In the genomic region with DNA sequence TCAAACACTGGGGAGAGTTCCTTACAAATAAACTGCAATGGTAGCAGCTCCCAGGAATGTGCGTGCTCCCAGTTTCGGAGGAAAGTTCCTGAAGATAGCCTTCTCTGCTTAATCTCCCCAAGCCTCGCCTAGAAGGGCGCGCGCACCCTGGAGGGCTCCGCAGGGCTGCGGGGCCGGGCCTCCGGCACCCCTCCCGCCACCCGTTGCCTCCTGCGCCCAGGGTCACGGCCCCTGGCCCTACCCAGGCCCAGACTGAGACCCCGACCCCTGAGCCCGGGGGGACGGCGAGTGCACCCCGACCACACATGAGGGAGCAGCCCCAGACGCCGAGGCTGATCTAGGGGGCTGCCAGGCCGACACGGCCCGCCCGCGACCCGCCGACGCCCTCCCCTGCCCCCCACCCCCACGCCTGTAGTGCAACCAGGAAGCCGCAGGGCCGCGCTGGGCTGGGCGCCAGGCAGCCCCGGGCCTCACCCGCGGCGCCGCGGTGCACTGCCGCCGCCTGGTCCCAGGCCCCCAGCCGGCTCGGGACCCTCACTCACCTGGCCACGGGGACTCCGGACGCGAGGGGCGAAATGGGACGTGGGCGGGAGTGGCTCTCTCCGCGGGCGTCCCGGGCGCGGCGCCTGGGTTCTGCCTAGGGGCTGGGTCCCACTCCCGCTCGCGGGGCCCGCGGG, we compare ENCODE assay signal across 8 cellular contexts. TPM values are rescaled to one million over a fixed set of nuclear protein-coding genes. Genes with fewer than 3 reads are reported as not detected.
DNase-seq lines count a peak whose midpoint lies in the region; ATAC-seq and TF ChIP-seq lines count a peak whose summit lies in the region.

No MANE protein-coding gene starts in this region.

- H3K4me3 Mint-ChIP-seq in nephron = peak overlapping the region; percentile 88 to 93 (median 91)

- TF ChIP-seq EP300 in esophagus muscularis mucosa (IDR thresholded peaks at IDR 0.05) = no peak

- peak overlapping the region; percentile 96 to 100 (median 98) for H3K27ac ChIP-seq in esophagus muscularis mucosa (replicated peaks in 1 of 4)

- peak overlapping the region; percentile 83 to 96 (median 92) for H3K27ac Mint-ChIP-seq in nephron

- DNase-seq in COLO668 (lab: John Stamatoyannopoulos, UW; ENCODE audit: unreplicated experiment) (peak; percentile 55), esophagus muscularis mucosa (ENCODE audit: extremely low spot score) (no peak), NCI-H128 (lab: John Stamatoyannopoulos, UW; ENCODE audit: unreplicated experiment) (no peak)
- peak; percentile 47 for DNase-seq in activated CD4-positive, CD25-positive, alpha-beta regulatory T cell treated with anti-CD3 and anti-CD28 coated beads, Interleukin-2, amount 50 U/mL, for 72 hours

- H3K27me3 Mint-ChIP-seq in nephron (ENCODE audit: low read depth) = no peaks in the 10 kb centered on the region

- ATAC-seq in GM19468 (IDR thresholded peaks at IDR 0.05; ENCODE audit: extremely low read depth, unreplicated experiment) (peak; percentile 4), HG03521 (IDR thresholded peaks at IDR 0.05; ENCODE audit: unreplicated experiment) (peak; percentile 33), HG03378 (IDR thresholded peaks at IDR 0.05; ENCODE audit: unreplicated experiment) (no peak)

- no peaks in the 10 kb centered on the region for H3K27me3 ChIP-seq in esophagus muscularis mucosa

- TF ChIP-seq POLR2A in esophagus muscularis mucosa (IDR thresholded peaks at IDR 0.05; ENCODE audit: low read depth) = no peak

- H3K36me3 ChIP-seq in esophagus muscularis mucosa = no peaks in the 10 kb centered on the region

- H3K4me1 ChIP-seq in esophagus muscularis mucosa = peaks cover 61 to 88% (median 84%) of the 10 kb centered on the region in 4 donors

- no peaks in the 10 kb centered on the region for H3K9me3 Mint-ChIP-seq in nephron

- WGBS in esophagus muscularis mucosa = 0% methylated on average over 12 of the region's 63 CpGs

- H3K4me1 Mint-ChIP-seq in nephron = peaks cover 56% of the 10 kb centered on the region

- H3K9me3 ChIP-seq in esophagus muscularis mucosa = no peaks in the 10 kb centered on the region

- intact Hi-C loops in esophagus muscularis mucosa (cut with DNase I) = loop anchor here (5.0 kb wide), 1 partner anchor 48 kb away; no protein-coding TSS in a partner anchor

- H3K36me3 Mint-ChIP-seq in nephron (ENCODE audit: low read depth) = no peaks in the 10 kb centered on the region

- TF ChIP-seq CTCF in esophagus muscularis mucosa (IDR thresholded peaks at IDR 0.05) (no peak), nephron (IDR thresholded peaks at IDR 0.05; ENCODE audit: unreplicated experiment in 3 of 3) (no peak)

- H3K4me3 ChIP-seq in esophagus muscularis mucosa = peak overlapping the region; percentile 80 to 98 (median 92)

RNA-seq across cellular contexts. Expression of a gene that starts 0.4 kb away (rescaled TPM):
- total RNA-seq in esophagus muscularis mucosa = 100 to 1,000 TPM; 126 to 213 (median 166) TPM

Comparison
In these comparisons a context has a peak if more than half of its experiments do, and no peak if none do; other contexts are left out.
1. DNase-seq: peak in COLO668 (single experiment) and activated CD4-positive, CD25-positive, alpha-beta regulatory T cell treated with anti-CD3 and anti-CD28 coated beads, Interleukin-2, amount 50 U/mL, for 72 hours (single experiment); none in esophagus muscularis mucosa (single experiment) and NCI-H128 (single experiment).